Comparison of ENCODE assay signal across 29 cellular contexts in genomic region chr15:94600496-94600895, GRCh38.
"Had no signal": no experiment of that assay in that cellular context is flagged by ENCODE, and none has a peak within 500 bp of the region (broad histone marks: within the 10 kb centered on the region; RNA-seq: fewer than 3 reads in every experiment).

No MANE protein-coding gene starts in this region.

- H3K36me3 ChIP-seq: heart right ventricle, left lung, lower lobe of right lung, neutrophil, ovary, right atrium auricular region, right lobe of liver, tibial nerve, uterus had no signal

- H3K4me1 Mint-ChIP-seq: naive B cell; stimulated activated memory B cell treated with anti-CD40 and anti-IgM and Interleukin-4, amounts not matched to agents 10 μg/mL and 1 μg/mL and 100 μg/mL, for 72 hours; stimulated activated naive CD8-positive, alpha-beta T cell treated with anti-CD3 and anti-CD28 coated beads, Interleukin-15, amount 100 ng/mL, for 72 hours had no signal

- FAIRE-seq: keratinocyte had no signal

- H3K79me2 ChIP-seq: hepatocyte had no signal

- H3K4me2 ChIP-seq: hepatocyte, smooth muscle cell had no signal

- H3K4me3 ChIP-seq: heart right ventricle, hepatocyte, left lung, lower lobe of right lung, ovary, right atrium auricular region, right lobe of liver, smooth muscle cell, tibial nerve, uterus had no signal

- H2AFZ ChIP-seq: hepatocyte had no signal

- H3K9me3 ChIP-seq: heart right ventricle, left lung, lower lobe of right lung, neutrophil, ovary, right atrium auricular region, right lobe of liver, tibial nerve, uterus had no signal

- H3K27ac Mint-ChIP-seq: naive B cell; natural killer cell; progenitor cell of endocrine pancreas; stimulated activated memory B cell treated with anti-CD40 and anti-IgM and Interleukin-4, amounts not matched to agents 10 μg/mL and 1 μg/mL and 100 μg/mL, for 72 hours; stimulated activated naive CD8-positive, alpha-beta T cell treated with anti-CD3 and anti-CD28 coated beads, Interleukin-15, amount 100 ng/mL, for 72 hours; type B pancreatic cell had no signal

- DNase-seq: heart right ventricle; kidney glomerular epithelial cell; left cardiac atrium; left lung; lower lobe of right lung; mammary epithelial cell; mesenchymal stem cell; naive B cell; natural killer cell; occipital lobe; ovary; right lobe of liver; stimulated activated CD4-positive, alpha-beta T cell treated with anti-CD3 and anti-CD28 coated beads, Interleukin-1b, Interleukin-23, amount 100 ng/mL, for 48 hours; stimulated activated CD4-positive, alpha-beta T cell treated with anti-CD3 and anti-CD28 coated beads, Interleukin-2, amount 100 ng/mL, for 48 hours; stimulated activated CD4-positive, alpha-beta T cell treated with anti-CD3 and anti-CD28 coated beads, Interleukin-4, amount 100 ng/mL, for 4 hours; stimulated activated CD8-positive, alpha-beta memory T cell treated with anti-CD3 and anti-CD28 coated beads, Interleukin-4, amount 100 ng/mL, for 48 hours; stimulated activated naive CD4-positive, alpha-beta T cell treated with Interleukin-2 at 50 U/mL for 16 hours; stimulated activated naive CD8-positive, alpha-beta T cell treated with anti-CD3 and anti-CD28 coated beads, Interleukin-15, amount 100 ng/mL, for 72 hours; substantia nigra; uterus had no signal

- ATAC-seq: heart right ventricle; left cardiac atrium; left lung; lower lobe of right lung; natural killer cell; right lobe of liver; stimulated activated memory B cell treated with anti-CD40 and anti-IgM and Interleukin-4, amounts not matched to agents 10 μg/mL and 1 μg/mL and 100 μg/mL, for 72 hours; stimulated activated naive CD8-positive, alpha-beta T cell treated with anti-CD3 and anti-CD28 coated beads, Interleukin-15, amount 100 ng/mL, for 72 hours had no signal

- H3K4me3 Mint-ChIP-seq: natural killer cell; stimulated activated memory B cell treated with anti-CD40 and anti-IgM and Interleukin-4, amounts not matched to agents 10 μg/mL and 1 μg/mL and 100 μg/mL, for 72 hours; stimulated activated naive CD8-positive, alpha-beta T cell treated with anti-CD3 and anti-CD28 coated beads, Interleukin-15, amount 100 ng/mL, for 72 hours; type B pancreatic cell had no signal

- H3K36me3 Mint-ChIP-seq: naive B cell; natural killer cell; stimulated activated memory B cell treated with anti-CD40 and anti-IgM and Interleukin-4, amounts not matched to agents 10 μg/mL and 1 μg/mL and 100 μg/mL, for 72 hours; type B pancreatic cell had no signal

- H3K27me3 ChIP-seq: hepatocyte, left lung, ovary, right atrium auricular region, right lobe of liver, tibial nerve, uterus had no signal

- H3K27me3 Mint-ChIP-seq: progenitor cell of endocrine pancreas had no signal

- H3K4me1 ChIP-seq: heart right ventricle, lower lobe of right lung, right atrium auricular region, right lobe of liver, uterus had no signal

- H3K9me3 Mint-ChIP-seq: natural killer cell; stimulated activated memory B cell treated with anti-CD40 and anti-IgM and Interleukin-4, amounts not matched to agents 10 μg/mL and 1 μg/mL and 100 μg/mL, for 72 hours; type B pancreatic cell had no signal

- H3K27ac ChIP-seq: heart right ventricle, hepatocyte, left lung, lower lobe of right lung, neutrophil, ovary, right atrium auricular region, right lobe of liver, tibial nerve, uterus had no signal
